In the genomic region with DNA sequence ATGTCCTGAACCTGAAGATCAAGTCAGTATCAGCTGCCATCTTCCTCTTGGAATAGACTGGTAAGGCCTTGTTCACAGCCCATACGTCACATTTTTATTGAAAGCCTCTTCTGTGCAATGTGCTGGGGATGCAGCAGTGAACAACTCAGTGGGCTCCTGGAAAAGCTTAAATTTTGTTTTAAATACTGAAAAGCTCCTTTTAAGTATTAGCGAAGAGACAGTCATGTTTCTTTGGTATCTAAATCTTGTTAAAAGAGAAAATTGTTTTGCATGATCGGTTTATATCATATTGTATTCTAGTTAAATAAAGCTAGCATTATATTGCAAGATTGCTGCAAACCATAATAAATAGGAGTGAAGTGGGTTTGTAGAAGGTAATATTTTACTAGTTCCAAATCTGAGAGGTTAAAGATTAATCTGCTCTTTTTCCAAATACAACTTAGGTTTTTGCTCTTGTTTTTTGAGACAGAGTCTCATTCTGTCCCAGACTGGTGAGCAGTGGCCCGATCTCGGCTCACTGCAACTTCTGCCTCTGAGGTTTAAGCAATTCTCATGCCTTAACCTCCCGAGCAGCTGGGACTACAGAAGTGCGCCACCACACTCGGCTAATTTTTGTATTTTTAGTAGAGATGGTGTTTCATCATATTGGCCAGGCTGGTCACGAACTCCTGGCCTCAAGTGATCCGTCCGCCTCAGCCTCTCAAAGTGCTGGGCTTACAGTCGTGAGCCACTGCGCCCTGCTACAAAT, we compare ENCODE assay signal across 17 cellular contexts. TPM values are rescaled to one million over a fixed set of nuclear protein-coding genes. Genes with fewer than 3 reads are reported as not detected.
DNase-seq lines count a peak whose midpoint lies in the region; ATAC-seq, FAIRE-seq and TF ChIP-seq lines count a peak whose summit lies in the region.
"Had no signal": no experiment of that assay in that cellular context is flagged by ENCODE, and none has a peak within 500 bp of the region (broad histone marks: within the 10 kb centered on the region; RNA-seq: fewer than 3 reads in every experiment).

No MANE protein-coding gene starts in this region.

- H3K27me3 ChIP-seq in BLaER1 treated with 17β-estradiol and CSF1 and Interleukin-3, amounts not matched to agents 10 nM and 100 nM, result no peaks in the 10 kb centered on the region
- H3K27me3 ChIP-seq in astrocyte (ENCODE audit: insufficient read depth, low read length) (no peaks in the 10 kb centered on the region), psoas muscle (ENCODE audit: insufficient read depth in 3 of 3, low read length in 2 of 3) (no peaks in the 10 kb centered on the region)
- H3K27me3 ChIP-seq: esophagus squamous epithelium, heart right ventricle, left lung, tibial nerve had no signal

- 86 to 89% (median 87%) methylated on average over 13 of the region's 13 CpGs for WGBS in psoas muscle, 3 donors

- TF ChIP-seq CTCF in astrocyte (IDR thresholded peaks at IDR 0.05; ENCODE audit: insufficient read depth, low read depth, low read length) (no peak), psoas muscle (IDR thresholded peaks at IDR 0.05) (no peak), CD14-positive monocyte (IDR thresholded peaks at IDR 0.05) (no peak)

- H3K4me1 Mint-ChIP-seq in IgD-negative memory B cell, result peaks cover 8 to 28% (median 21%) of the 10 kb centered on the region in 3 donors
- H3K4me1 Mint-ChIP-seq in astrocyte (ENCODE audit: low read depth, unreplicated experiment), result peaks cover 17% of the 10 kb centered on the region
- H3K4me1 Mint-ChIP-seq in naive B cell, result peaks cover 14 to 32% (median 20%) of the 10 kb centered on the region in 3 donors
- H3K4me1 Mint-ChIP-seq in CD14-positive monocyte, result peaks cover 43% of the 10 kb centered on the region

- no peak overlapping the region for H2AFZ ChIP-seq in astrocyte (ENCODE audit: low read depth, low read length)

- peak overlapping the region in 9 of 11 experiments; percentile 16 to 90 (median 81); a peak in 8 of 22 replicates for H3K4me2 ChIP-seq in BLaER1 treated with 17β-estradiol and CSF1 and Interleukin-3, amounts not matched to agents 10 nM and 100 nM
- no peak overlapping the region for H3K4me2 ChIP-seq in astrocyte (ENCODE audit: low read length)

- DNase-seq in astrocyte (ENCODE audit: low read depth) (no peak), naive B cell (no peak), psoas muscle (no peak), SW 1271 (lab: John Stamatoyannopoulos, UW) (no peak), NCI-H345 treated with DMSO at 0.1 percent for 48 hours (lab: John Stamatoyannopoulos, UW; ENCODE audit: unreplicated experiment) (no peak), CD14-positive monocyte (ENCODE audit: low spot score) (no peak)
- DNase-seq: aorta, DMS53, esophagus squamous epithelium, heart right ventricle, left lung, NCI-H2081 treated with DMSO at 0.1 percent for 48 hours had no signal

- peaks cover 14 to 33% (median 26%) of the 10 kb centered on the region in 10 experiments for H3K4me1 ChIP-seq in BLaER1 treated with 17β-estradiol and CSF1 and Interleukin-3, amounts not matched to agents 10 nM and 100 nM
- H3K4me1 ChIP-seq in astrocyte (ENCODE audit: insufficient read depth, low read length) (peaks cover 12% of the 10 kb centered on the region), psoas muscle (peaks cover 7% of the 10 kb centered on the region)

- H3K9me3 Mint-ChIP-seq in IgD-negative memory B cell, result no peaks in the 10 kb centered on the region
- no peaks in the 10 kb centered on the region for H3K9me3 Mint-ChIP-seq in astrocyte (ENCODE audit: unreplicated experiment)
- H3K9me3 Mint-ChIP-seq in naive B cell, result no peaks in the 10 kb centered on the region
- no peaks in the 10 kb centered on the region for H3K9me3 Mint-ChIP-seq in CD14-positive monocyte
- H3K9me3 Mint-ChIP-seq: dendritic cell treated with granulocyte-macrophage colony-stimulating factor and Interleukin-4, amounts not matched to agents 40 ng/mL and 50 ng/mL, for 4 days had no signal

- no peaks in the 10 kb centered on the region for H3K79me2 ChIP-seq in astrocyte (ENCODE audit: insufficient read depth, low read length)

- H3K36me3 Mint-ChIP-seq in IgD-negative memory B cell, result no peaks in the 10 kb centered on the region
- H3K36me3 Mint-ChIP-seq in astrocyte (ENCODE audit: low read depth, unreplicated experiment), result no peaks in the 10 kb centered on the region
- peaks cover 0 to 7% of the 10 kb centered on the region in 2 donors for H3K36me3 Mint-ChIP-seq in naive B cell
- H3K36me3 Mint-ChIP-seq in CD14-positive monocyte, result peaks cover 3 to 10% of the 10 kb centered on the region in 2 donors

- intact Hi-C loops in psoas muscle (cut with DNase I) (no loop called here), CD14-positive monocyte (cut with micrococcal nuclease) (no loop called here)

- H3K4me3 Mint-ChIP-seq in IgD-negative memory B cell, result peak overlapping the region; percentile 23 to 98 (median 94)
- H3K4me3 Mint-ChIP-seq in astrocyte (ENCODE audit: unreplicated experiment), result peak overlapping the region; percentile 20
- H3K4me3 Mint-ChIP-seq in naive B cell, result peak overlapping the region; percentile 9 to 99 (median 95)
- H3K4me3 Mint-ChIP-seq in CD14-positive monocyte, result peak overlapping the region in 1 of 2 donors; percentile 99

- no peaks in the 10 kb centered on the region for H3K27me3 Mint-ChIP-seq in IgD-negative memory B cell
- no peaks in the 10 kb centered on the region for H3K27me3 Mint-ChIP-seq in astrocyte (ENCODE audit: low read depth, unreplicated experiment)
- H3K27me3 Mint-ChIP-seq in naive B cell, result peaks cover 5 to 12% (median 10%) of the 10 kb centered on the region in 3 donors
- H3K27me3 Mint-ChIP-seq in CD14-positive monocyte (ENCODE audit: low read depth in 3 of 3), result peaks cover 0 to 3% (median 3%) of the 10 kb centered on the region in 3 donors
- H3K27me3 Mint-ChIP-seq: dendritic cell treated with granulocyte-macrophage colony-stimulating factor and Interleukin-4, amounts not matched to agents 40 ng/mL and 50 ng/mL, for 4 days had no signal

- no peaks in the 10 kb centered on the region for H3K9me3 ChIP-seq in BLaER1 treated with 17β-estradiol and CSF1 and Interleukin-3, amounts not matched to agents 10 nM and 100 nM (replicated peaks in 1 of 11)
- H3K9me3 ChIP-seq in astrocyte (ENCODE audit: insufficient read depth, low read depth, low read length) (no peaks in the 10 kb centered on the region), psoas muscle (no peaks in the 10 kb centered on the region)
- H3K9me3 ChIP-seq: esophagus squamous epithelium, heart right ventricle, left lung, tibial nerve had no signal

- H3K4me3 ChIP-seq in BLaER1 treated with 17β-estradiol and CSF1 and Interleukin-3, amounts not matched to agents 10 nM and 100 nM, result no peak overlapping the region
- H3K4me3 ChIP-seq in astrocyte (ENCODE audit: insufficient read depth, low read depth, low read length) (no peak overlapping the region), psoas muscle (no peak overlapping the region)

- H3K27ac ChIP-seq in BLaER1 treated with 17β-estradiol and CSF1 and Interleukin-3, amounts not matched to agents 10 nM and 100 nM, result no peak overlapping the region; a peak in 1 of 22 replicates
- no peak overlapping the region for H3K27ac ChIP-seq in astrocyte (ENCODE audit: low read depth, low read length)
- H3K27ac ChIP-seq in psoas muscle, result no peak overlapping the region
- H3K27ac ChIP-seq: esophagus squamous epithelium, heart right ventricle had no signal

- H4K20me1 ChIP-seq in BLaER1 treated with 17β-estradiol and CSF1 and Interleukin-3, amounts not matched to agents 10 nM and 100 nM, result no peaks in the 10 kb centered on the region
- no peaks in the 10 kb centered on the region for H4K20me1 ChIP-seq in astrocyte (ENCODE audit: insufficient read depth, low read length)

- H3K9ac ChIP-seq in BLaER1 treated with 17β-estradiol and CSF1 and Interleukin-3, amounts not matched to agents 10 nM and 100 nM, result no peak overlapping the region
- H3K9ac ChIP-seq in astrocyte (ENCODE audit: low read length), result no peak overlapping the region

- ATAC-seq in naive B cell (ENCODE audit: low read depth in 2 of 2) (no peak), psoas muscle (no peak)
- ATAC-seq: heart right ventricle, left lung, sciatic nerve had no signal

- H3K27ac Mint-ChIP-seq in IgD-negative memory B cell (peak overlapping the region in 2 of 3 donors; percentile 21 to 60), astrocyte (ENCODE audit: unreplicated experiment) (no peak overlapping the region), naive B cell (peak overlapping the region in 1 of 6 donors; percentile 92), CD14-positive monocyte (no peak overlapping the region)

- FAIRE-seq in astrocyte (lab: Jason Lieb, UNC), result no peak

- H3K36me3 ChIP-seq in BLaER1 treated with 17β-estradiol and CSF1 and Interleukin-3, amounts not matched to agents 10 nM and 100 nM, result no peaks in the 10 kb centered on the region
- H3K36me3 ChIP-seq in astrocyte (ENCODE audit: insufficient read depth, low read length), result no peaks in the 10 kb centered on the region
- no peaks in the 10 kb centered on the region for H3K36me3 ChIP-seq in psoas muscle (ENCODE audit: insufficient read depth in 1 of 2, low read depth in 1 of 2)
- H3K36me3 ChIP-seq: esophagus squamous epithelium, heart right ventricle, left lung, tibial nerve had no signal

RNA-seq across cellular contexts. Expression of a gene that starts 1.6 kb away (rescaled TPM):
- polyA plus RNA-seq in IgD-negative memory B cell, result 9.8 TPM
- 4.7 and 5.1 TPM in 2 replicates for total RNA-seq in astrocyte
- 10 to 100 TPM; 13.0 to 24.3 (median 17.1) TPM for polyA plus RNA-seq in naive B cell (ENCODE audit: low read depth in 6 of 6)
- total RNA-seq in psoas muscle, result 1 to 10 TPM; 3.3 to 5.5 (median 4.3) TPM
- polyA plus RNA-seq in psoas muscle, result 1 to 10 TPM; 2.1 to 3.5 (median 3.3) TPM
- polyA plus RNA-seq in CD14-positive monocyte, result 10 to 100 TPM; 10.7 to 14.3 TPM

Comparison
In these comparisons a context has a peak if more than half of its experiments do, and no peak if none do; other contexts are left out.
1. H3K27ac Mint-ChIP-seq: peak in IgD-negative memory B cell (2 of 3); none in astrocyte (single experiment) and CD14-positive monocyte (0 of 7).